In the genomic region with DNA sequence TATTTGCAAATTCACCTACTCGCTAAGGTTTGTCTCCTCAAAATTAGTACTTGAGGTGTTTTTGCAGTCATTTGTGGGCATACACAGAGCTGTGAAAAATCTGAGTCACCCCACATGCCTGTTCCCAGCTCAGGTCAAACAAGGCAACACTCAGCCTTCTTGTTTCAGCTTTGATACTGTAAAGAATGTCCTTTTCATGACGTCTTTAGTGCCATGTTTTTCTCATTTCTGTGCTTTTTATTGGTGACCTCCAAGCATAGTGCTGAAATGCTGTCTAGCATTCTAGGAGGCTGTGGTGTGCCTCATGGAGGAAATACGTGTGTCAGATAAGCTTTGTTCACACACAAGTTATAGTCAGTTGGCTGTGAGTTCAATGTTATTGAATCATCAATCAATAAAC, we compare ENCODE assay signal across 21 cellular contexts. TPM values are rescaled to one million over a fixed set of nuclear protein-coding genes. Genes with fewer than 3 reads are reported as not detected.
A peak's percentile ranks its signal among the peaks of the same experiment; 100 is the strongest.
DNase-seq lines count a peak whose midpoint lies in the region; ATAC-seq, FAIRE-seq and TF ChIP-seq lines count a peak whose summit lies in the region.
"Had no signal": no experiment of that assay in that cellular context is flagged by ENCODE, and none has a peak within 500 bp of the region (broad histone marks: within the 10 kb centered on the region; RNA-seq: fewer than 3 reads in every experiment).

No MANE protein-coding gene starts in this region.

- H3K14ac ChIP-seq in IMR-90 (replicated peaks; ENCODE audit: low read depth, low read length): no peak overlapping the region

- dilution Hi-C loops in IMR-90 (cut with HindIII; ENCODE audit: low sequenced_read_pairs, unreplicated experiment): no loop called here
- dilution Hi-C loops in mammary epithelial cell (cut with HindIII; ENCODE audit: low sequenced_read_pairs): loop anchor here (5.0 kb wide), 1 partner anchor 39 kb away; no protein-coding TSS in a partner anchor

- no peak for DNase-seq in IMR-90
- peak; percentile 21 for DNase-seq in epithelial cell of esophagus (ENCODE audit: low read depth)
- DNase-seq in osteocyte (ENCODE audit: extremely low spot score, unreplicated experiment): peak; percentile 6
- no peak for DNase-seq in pancreas
- no peak for DNase-seq in mammary epithelial cell
- DNase-seq in C1 segment of cervical spinal cord (lab: John Stamatoyannopoulos, UW): no peak
- no peak for DNase-seq in NCI-H1105 (lab: John Stamatoyannopoulos, UW)
- DNase-seq: Calu3; CD8-positive, alpha-beta memory T cell; DMS153; Karpas-422; NCI-H1417 treated with DMSO at 0.1 percent for 48 hours; NCI-H187; NCI-H446; NCI-H526 treated with DMSO at 0.1 percent for 48 hours; Right ventricle myocardium superior had no signal

- H3K27me3 Mint-ChIP-seq in osteocyte (ENCODE audit: unreplicated experiment): no peaks in the 10 kb centered on the region
- H3K27me3 Mint-ChIP-seq: CD8-positive, alpha-beta memory T cell had no signal

- no peaks in the 10 kb centered on the region for H3K79me2 ChIP-seq in mammary epithelial cell (ENCODE audit: insufficient read depth, low read length)

- no peak overlapping the region for H2BK5ac ChIP-seq in IMR-90 (ENCODE audit: low read depth, low read length, poor library complexity, severe bottlenecking)

- H3K9me3 ChIP-seq in IMR-90 (ENCODE audit: control insufficient read depth, insufficient read depth, low read length): no peaks in the 10 kb centered on the region
- H3K9me3 ChIP-seq in pancreas: no peaks in the 10 kb centered on the region
- H3K9me3 ChIP-seq in mammary epithelial cell (replicated peaks; ENCODE audit: insufficient read depth, low read length): no peaks in the 10 kb centered on the region

- TF ChIP-seq RAD21 in IMR-90 (IDR thresholded peaks at IDR 0.05; ENCODE audit: low read length): no peak

- peaks cover 6% of the 10 kb centered on the region for H3K9me3 Mint-ChIP-seq in osteocyte (ENCODE audit: unreplicated experiment)
- H3K9me3 Mint-ChIP-seq: CD8-positive, alpha-beta memory T cell had no signal

- H3K27ac ChIP-seq in IMR-90 (ENCODE audit: insufficient read depth, low read length): no peak overlapping the region
- H3K27ac ChIP-seq in pancreas: no peak overlapping the region
- H3K27ac ChIP-seq in mammary epithelial cell (ENCODE audit: insufficient read depth, low read depth, low read length): no peak overlapping the region
- H3K27ac ChIP-seq: BLaER1 treated with 17β-estradiol and CSF1 and Interleukin-3, amounts not matched to agents 10 nM and 100 nM had no signal

- no peak for FAIRE-seq in pancreas (lab: Jason Lieb, UNC)
- FAIRE-seq: G401.6, GM12892 had no signal

- H3K4me3 Mint-ChIP-seq in osteocyte (ENCODE audit: unreplicated experiment): no peak overlapping the region
- H3K4me3 Mint-ChIP-seq: GM23338 had no signal

- H4K91ac ChIP-seq in IMR-90 (ENCODE audit: insufficient read depth, low read depth, low read length): no peak overlapping the region

- intact Hi-C loops in IMR-90 (cut with micrococcal nuclease) (no loop called here), pancreas (cut with DNase I) (no loop called here), mammary epithelial cell (cut with micrococcal nuclease) (no loop called here)

- no peaks in the 10 kb centered on the region for H3K9me1 ChIP-seq in IMR-90 (ENCODE audit: insufficient read depth, low read length)

- H3K56ac ChIP-seq in IMR-90 (ENCODE audit: extremely low read depth, insufficient read depth, low read length): no peak overlapping the region

- H2BK120ac ChIP-seq in IMR-90 (ENCODE audit: low read depth, low read length): peak overlapping the region; percentile 10; the same call in 1 of the 2 replicates

- WGBS in IMR-90 (ENCODE audit: extremely low coverage in 2 of 2, insufficient read length in 1 of 2), 2 experiments: 33% methylated on average over 1 of the region's 3 CpGs; no CpG with 5 or more reads in 1 of the 2 experiments
- WGBS in pancreas, 2 donors: 65 to 66% methylated on average over 3 of the region's 3 CpGs
- 85% methylated on average over 3 of the region's 3 CpGs for WGBS in mammary epithelial cell (ENCODE audit: low coverage, missing lambda C conversion rate)

- no peak overlapping the region for H3K4ac ChIP-seq in IMR-90 (ENCODE audit: low read depth, low read length)

- TF ChIP-seq POLR2A in IMR-90 (IDR thresholded peaks at IDR 0.05; ENCODE audit: low read depth, low read length): no peak

- no peaks in the 10 kb centered on the region for H3K79me1 ChIP-seq in IMR-90 (ENCODE audit: low read depth in 1 of 2, low read length in 2 of 2)

- BruUV-seq in IMR-90 (replicated peaks; lab: Mats Ljungman, UMichigan): no TSS peak
- BruUV-seq in mammary epithelial cell (replicated peaks; lab: Mats Ljungman, UMichigan): no TSS peak

- no peak overlapping the region for H3K4me3 ChIP-seq in IMR-90 (ENCODE audit: insufficient read depth, low read depth, low read length)
- H3K4me3 ChIP-seq in epithelial cell of esophagus (ENCODE audit: low read length): no peak overlapping the region
- no peak overlapping the region for H3K4me3 ChIP-seq in pancreas
- no peak overlapping the region for H3K4me3 ChIP-seq in mammary epithelial cell (replicated peaks in 1 of 3; ENCODE audit: insufficient read depth in 1 of 3, low read depth in 2 of 3, low read length in 3 of 3)
- H3K4me3 ChIP-seq: BLaER1 treated with 17β-estradiol and CSF1 and Interleukin-3, amounts not matched to agents 10 nM and 100 nM; GM23338; HAP-1 had no signal

- H3K27me3 ChIP-seq in IMR-90 (ENCODE audit: control insufficient read depth, insufficient read depth, low read length) (no peaks in the 10 kb centered on the region), pancreas (no peaks in the 10 kb centered on the region), mammary epithelial cell (ENCODE audit: insufficient read depth, low read length) (no peaks in the 10 kb centered on the region)
- H3K27me3 ChIP-seq: BLaER1 treated with 17β-estradiol and CSF1 and Interleukin-3, amounts not matched to agents 10 nM and 100 nM had no signal

- in situ Hi-C loops in IMR-90 (cut with MboI; ENCODE audit: low sequenced_read_pairs) (no loop called here), mammary epithelial cell (cut with MboI; ENCODE audit: low sequenced_read_pairs in 2 of 2) (no loop called here)

- H4K20me1 ChIP-seq in IMR-90 (ENCODE audit: insufficient read depth, low read length) (no peaks in the 10 kb centered on the region), mammary epithelial cell (ENCODE audit: insufficient read depth, low read length) (no peaks in the 10 kb centered on the region)
- H4K20me1 ChIP-seq: BLaER1 treated with 17β-estradiol and CSF1 and Interleukin-3, amounts not matched to agents 10 nM and 100 nM had no signal

- no peak overlapping the region for H3K27ac Mint-ChIP-seq in osteocyte (ENCODE audit: unreplicated experiment)
- H3K27ac Mint-ChIP-seq: CD8-positive, alpha-beta memory T cell; GM23338 had no signal

- no peak overlapping the region for H2BK15ac ChIP-seq in IMR-90 (ENCODE audit: low read depth, low read length)

- H3K4me1 ChIP-seq in IMR-90 (ENCODE audit: control insufficient read depth, insufficient read depth, low read length) (no peaks in the 10 kb centered on the region; the same call in 1 of the 2 replicates), pancreas (no peaks in the 10 kb centered on the region), mammary epithelial cell (ENCODE audit: insufficient read depth, low read length) (peaks cover 8% of the 10 kb centered on the region)

- H4K5ac ChIP-seq in IMR-90 (ENCODE audit: low read depth, low read length): no peak overlapping the region

- no peak overlapping the region for H3K4me2 ChIP-seq in IMR-90 (ENCODE audit: low read depth, low read length)
- H3K4me2 ChIP-seq in mammary epithelial cell (ENCODE audit: insufficient read depth, low read depth, low read length): no peak overlapping the region
- H3K4me2 ChIP-seq: GM23338 had no signal

- H3K9ac ChIP-seq in IMR-90 (ENCODE audit: low read depth, low read length) (no peak overlapping the region), mammary epithelial cell (ENCODE audit: insufficient read depth, low read length) (no peak overlapping the region)
- H3K9ac ChIP-seq: BLaER1 treated with 17β-estradiol and CSF1 and Interleukin-3, amounts not matched to agents 10 nM and 100 nM had no signal

- POLR2A ChIA-PET in IMR-90 (lab: Charles Lee; ENCODE audit: unreplicated experiment): no interaction called here

- H3K23ac ChIP-seq in IMR-90 (ENCODE audit: low read depth, low read length): no peak overlapping the region

- H3K36me3 ChIP-seq in IMR-90 (ENCODE audit: control insufficient read depth, insufficient read depth, low read length): no peaks in the 10 kb centered on the region
- no peaks in the 10 kb centered on the region for H3K36me3 ChIP-seq in pancreas
- no peaks in the 10 kb centered on the region for H3K36me3 ChIP-seq in mammary epithelial cell (ENCODE audit: insufficient read depth, low read length)
- H3K36me3 ChIP-seq: HAP-1 had no signal

- no peaks in the 10 kb centered on the region for H3K4me1 Mint-ChIP-seq in osteocyte (ENCODE audit: unreplicated experiment)
- H3K4me1 Mint-ChIP-seq: CD8-positive, alpha-beta memory T cell had no signal

- H3K36me3 Mint-ChIP-seq in osteocyte (ENCODE audit: unreplicated experiment): peaks cover 1% of the 10 kb centered on the region

- H3K18ac ChIP-seq in IMR-90 (ENCODE audit: low read depth, low read length): no peak overlapping the region

- no peak overlapping the region for H2AFZ ChIP-seq in IMR-90 (replicated peaks; ENCODE audit: low read length, poor library complexity)
- no peak overlapping the region for H2AFZ ChIP-seq in mammary epithelial cell (ENCODE audit: low read depth, low read length)
- H2AFZ ChIP-seq: GM23338 had no signal

- H2BK20ac ChIP-seq in IMR-90 (ENCODE audit: low read depth, low read length): no peak overlapping the region

- no peak overlapping the region for H2AK5ac ChIP-seq in IMR-90 (ENCODE audit: low read depth, low read length)

- H2AK9ac ChIP-seq in IMR-90 (replicated peaks; ENCODE audit: low read depth, low read length, poor library complexity): no peak overlapping the region

- TF ChIP-seq CTCF in IMR-90 (conservative IDR thresholded peaks at IDR 0.05; ENCODE audit: low read depth, low read length) (no peak), epithelial cell of esophagus (IDR thresholded peaks at IDR 0.05; ENCODE audit: insufficient read depth, low read depth, low read length, missing control alignments) (no peak), osteocyte (IDR thresholded peaks at IDR 0.05) (no peak), pancreas (IDR thresholded peaks at IDR 0.05) (no peak), mammary epithelial cell (conservative IDR thresholded peaks at IDR 0.05 in 1 of 2, IDR thresholded peaks at IDR 0.05 in 1 of 2; ENCODE audit: extremely low read depth in 1 of 2, insufficient read depth in 1 of 2, low read depth in 1 of 2, low read length in 2 of 2) (no peak)

- no peak for ATAC-seq in IMR-90 (ENCODE audit: low read depth)
- no peak for ATAC-seq in pancreas
- ATAC-seq: GM23338 had no signal

- CTCF ChIA-PET in IMR-90 (lab: Yijun Ruan, JAX): no interaction called here
- CTCF ChIA-PET in mammary epithelial cell (lab: Charles Lee; ENCODE audit: low non-redundant PET): no interaction called here

- no peak overlapping the region for H4K8ac ChIP-seq in IMR-90 (ENCODE audit: low read depth in 2 of 2, low read length in 2 of 2)

RNA-seq across cellular contexts. Expression of gene CAPN3, which starts 8.8 kb away (rescaled TPM):
- under 0.01 and 1.4 TPM in 2 replicates for total RNA-seq in IMR-90 (2012; rRNA removed)
- 1.0 and 1.1 TPM in 2 replicates for polyA plus RNA-seq in IMR-90 (2012; rRNA removed)
- 0.70 and 1.9 TPM in 2 replicates for polyA plus RNA-seq in IMR-90 (2012; cell fraction: cytosol; rRNA removed)
- 6.2 and 19.3 TPM in 2 replicates for polyA plus RNA-seq in IMR-90 (2012; cell fraction: nucleus; rRNA removed; ENCODE audit: low replicate concordance)
- total RNA-seq in osteocyte: 5.1 and 5.6 TPM in 2 replicates
- 1 to 10 TPM; 1.8 to 6.7 (median 3.6) TPM for total RNA-seq in pancreas
- 10 to 100 TPM; 23.5 to 35.8 TPM for polyA plus RNA-seq in pancreas
- 10 to 100 TPM in 1 of 2 donors, 1 to 10 TPM in 1; 2.8 to 12.7 TPM for total RNA-seq in mammary epithelial cell
- polyA plus RNA-seq in mammary epithelial cell: 3.6 TPM
- 1.1 TPM for polyA minus RNA-seq in mammary epithelial cell

Comparison
In these comparisons a context has a peak if more than half of its experiments do, and no peak if none do; other contexts are left out.
1. DNase-seq: peak in epithelial cell of esophagus (single experiment) and osteocyte (single experiment); none in IMR-90 (single experiment), pancreas (0 of 6), mammary epithelial cell (single experiment), C1 segment of cervical spinal cord (0 of 14) and NCI-H1105 (single experiment).